ENCODE assay signal across 21 cellular contexts in genomic region chr15:35925634-35926380, GRCh38.
DNase-seq lines count a peak whose midpoint lies in the region; FAIRE-seq and TF ChIP-seq lines count a peak whose summit lies in the region.
"Had no signal": no experiment of that assay in that cellular context is flagged by ENCODE, and none has a peak within 500 bp of the region (broad histone marks: within the 10 kb centered on the region; RNA-seq: fewer than 3 reads in every experiment).

No MANE protein-coding gene starts in this region.

- H3K4me3 ChIP-seq in fibroblast of pulmonary artery (replicated peaks; ENCODE audit: low read depth, low read length) (no peak overlapping the region), coronary artery (no peak overlapping the region)
- H3K4me3 ChIP-seq: GM12878, HAP-1, right lobe of liver, SK-N-MC had no signal

- POLR2A ChIA-PET in RWPE1 (lab: Yijun Ruan, JAX; ENCODE audit: low non-redundant PET) = no interaction called here

- H3K27ac ChIP-seq in RWPE1 = no peak overlapping the region
- no peak overlapping the region for H3K27ac ChIP-seq in coronary artery
- H3K27ac ChIP-seq: C4-2B, right lobe of liver, SK-N-MC had no signal

- TF ChIP-seq POLR2A in H54 (IDR thresholded peaks at IDR 0.05; ENCODE audit: low read depth, low read length) = no peak

- TF ChIP-seq CTCF in RWPE1 (conservative IDR thresholded peaks at IDR 0.05; ENCODE audit: low read depth) = no peak
- no peak for TF ChIP-seq CTCF in fibroblast of pulmonary artery (IDR thresholded peaks at IDR 0.05; ENCODE audit: low read length, missing control alignments)
- no peak for TF ChIP-seq CTCF in coronary artery (IDR thresholded peaks at IDR 0.05)

- peak; percentile 6 for DNase-seq in H54 (ENCODE audit: insufficient read length, low spot score)
- peak; percentile 51 for DNase-seq in RWPE1 (ENCODE audit: low spot score)
- DNase-seq in fibroblast of pulmonary artery (ENCODE audit: low read depth) = peak; percentile 42
- DNase-seq in urothelium cell line (ENCODE audit: low spot score) = peak; percentile 56
- DNase-seq in GF-D8 (lab: John Stamatoyannopoulos, UW) = no peak
- no peak for DNase-seq in coronary artery (ENCODE audit: low spot score)
- no peak for DNase-seq in H4 (ENCODE audit: low spot score)
- DNase-seq: activated CD4-positive, alpha-beta T cell treated with anti-CD3 and anti-CD28 coated beads, Interleukin-2, amount 10 ng/mL, durations not matched to agents 7 days and 5 days; activated T-cell treated with anti-CD3 and anti-CD28 coated beads for 4 hours; caudate nucleus; effector CD8-positive, alpha-beta T cell; foreskin melanocyte; midbrain; NCI-H345; right lobe of liver; stimulated activated CD4-positive, alpha-beta T cell treated with anti-CD3 and anti-CD28 coated beads, Interleukin-1b, Interleukin-23, amount 100 ng/mL, for 48 hours had no signal

- CTCF ChIA-PET in RWPE1 (lab: Yijun Ruan, JAX) = no interaction called here

- FAIRE-seq in H54 (lab: Jason Lieb, UNC) (peak; percentile 90), urothelium cell line (lab: Jason Lieb, UNC) (no peak)
- FAIRE-seq: GM12878, TTC549 had no signal

Comparison
In these comparisons a context has a peak if more than half of its experiments do, and no peak if none do; other contexts are left out.
1. DNase-seq: peak in H54 (single experiment), RWPE1 (single experiment), fibroblast of pulmonary artery (single experiment) and urothelium cell line (single experiment); none in GF-D8 (single experiment), coronary artery (single experiment) and H4 (single experiment).